11 cellular contexts compared by ENCODE assay signal in the genomic region with DNA sequence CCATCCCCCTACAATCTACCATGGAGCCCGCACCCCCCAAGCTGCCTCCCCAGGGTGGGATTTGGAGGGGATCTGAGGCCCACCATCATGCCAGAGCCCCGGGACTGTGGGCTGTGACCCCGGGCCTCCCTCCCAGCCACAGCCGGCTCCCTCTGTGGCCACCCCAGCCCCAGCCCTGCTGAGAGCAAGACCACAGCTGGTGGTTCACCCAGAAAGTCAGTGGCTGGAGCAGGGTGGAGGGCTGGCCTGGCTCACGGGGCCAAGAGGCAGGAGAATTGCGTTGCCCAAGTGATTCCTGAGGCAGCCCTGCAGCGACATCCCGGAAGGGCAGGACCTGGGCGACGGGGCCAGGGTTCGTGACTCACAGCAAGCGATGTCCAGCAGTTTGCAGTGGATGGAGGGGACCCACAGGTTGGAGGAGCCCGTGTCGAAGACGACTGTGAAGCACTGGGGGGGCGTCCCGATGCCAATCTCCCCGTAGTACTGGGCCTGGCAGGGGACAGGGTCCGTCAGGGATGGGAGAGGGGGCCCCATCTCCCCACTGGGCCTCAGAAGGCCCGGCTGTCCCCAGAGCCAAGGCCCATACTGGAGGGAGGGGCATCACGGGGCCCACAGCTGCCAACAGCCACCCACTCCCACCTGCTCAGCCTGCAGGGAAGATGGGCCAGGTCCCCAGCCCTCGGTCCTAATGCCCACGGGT. TPM values are rescaled to one million over a fixed set of nuclear protein-coding genes. Genes with fewer than 3 reads are reported as not detected.
DNase-seq lines count a peak whose midpoint lies in the region; ATAC-seq and TF ChIP-seq lines count a peak whose summit lies in the region.
"Had no signal": no experiment of that assay in that cellular context is flagged by ENCODE, and none has a peak within 500 bp of the region (broad histone marks: within the 10 kb centered on the region; RNA-seq: fewer than 3 reads in every experiment).

No MANE protein-coding gene starts in this region.

- no peaks in the 10 kb centered on the region for H3K9me3 ChIP-seq in Panc1 (ENCODE audit: control insufficient read depth, insufficient read depth, low read depth, low read length)
- no peaks in the 10 kb centered on the region for H3K9me3 ChIP-seq in ascending aorta
- no peaks in the 10 kb centered on the region for H3K9me3 ChIP-seq in liver (ENCODE audit: control insufficient read depth in 4 of 4, low read length in 3 of 4)
- no peaks in the 10 kb centered on the region for H3K9me3 ChIP-seq in stomach
- H3K9me3 ChIP-seq in smooth muscle cell (replicated peaks; ENCODE audit: low read depth) = no peaks in the 10 kb centered on the region

- POLR2A ChIA-PET in Panc1 (lab: Charles Lee) = no interaction called here

- H3K27me3 ChIP-seq in Panc1 (ENCODE audit: control insufficient read depth, insufficient read depth, low read length) (no peaks in the 10 kb centered on the region), ascending aorta (no peaks in the 10 kb centered on the region), liver (ENCODE audit: control insufficient read depth in 4 of 4, insufficient read depth in 4 of 4, low read length in 3 of 4) (no peaks in the 10 kb centered on the region), stomach (no peaks in the 10 kb centered on the region), smooth muscle cell (ENCODE audit: low read depth) (no peaks in the 10 kb centered on the region)

- H3K4me1 ChIP-seq in Panc1 (ENCODE audit: control insufficient read depth, insufficient read depth, low read length) (peaks cover 80% of the 10 kb centered on the region), ascending aorta (peaks cover 24 to 41% of the 10 kb centered on the region in 2 donors), liver (ENCODE audit: control insufficient read depth in 4 of 4, insufficient read depth in 4 of 4, low read length in 3 of 4) (peaks cover 37 to 81% (median 54%) of the 10 kb centered on the region in 4 donors), stomach (peaks cover 62 to 89% (median 86%) of the 10 kb centered on the region in 4 donors), smooth muscle cell (ENCODE audit: low read depth) (peaks cover 5% of the 10 kb centered on the region)

- H4K20me1 ChIP-seq in smooth muscle cell (ENCODE audit: low read depth) = peaks cover 14% of the 10 kb centered on the region

- no peak overlapping the region for H2AFZ ChIP-seq in smooth muscle cell (ENCODE audit: low read depth)

- H3K36me3 ChIP-seq in Panc1 (ENCODE audit: control insufficient read depth, insufficient read depth, low read length) = 0 out of 2 replicates have a peak, but pooled peaks cover 5% of the 10 kb centered on the region
- peaks cover 52 to 59% of the 10 kb centered on the region in 2 donors for H3K36me3 ChIP-seq in ascending aorta
- peaks cover 0 to 23% (median 14%) of the 10 kb centered on the region in 4 donors for H3K36me3 ChIP-seq in liver (ENCODE audit: control insufficient read depth in 4 of 4, insufficient read depth in 3 of 4, low read depth in 1 of 4, low read length in 3 of 4)
- H3K36me3 ChIP-seq in stomach = peaks cover 32 to 73% (median 72%) of the 10 kb centered on the region in 4 donors
- H3K36me3 ChIP-seq in smooth muscle cell (ENCODE audit: low read depth) = no peaks in the 10 kb centered on the region

- ATAC-seq in Panc1 = no peak

- TF ChIP-seq CTCF in Panc1 (IDR thresholded peaks at IDR 0.05) (no peak), ascending aorta (IDR thresholded peaks at IDR 0.05) (no peak), liver (IDR thresholded peaks at IDR 0.05; ENCODE audit: low read depth, low read length, missing input control) (no peak), stomach (IDR thresholded peaks at IDR 0.05) (no peak), smooth muscle cell (IDR thresholded peaks at IDR 0.05; ENCODE audit: borderline replicate concordance, insufficient read depth, poor library complexity, severe bottlenecking) (no peak)

- 85% methylated on average over 23 of the region's 23 CpGs for WGBS in liver
- 84 to 92% (median 89%) methylated on average over 12 to 23 of the region's 23 CpGs for WGBS in stomach, 5 donors
- WGBS in smooth muscle cell (ENCODE audit: low lambda C conversion rate) = 97% methylated on average over 23 of the region's 23 CpGs

- peaks cover 12% of the 10 kb centered on the region for H3K79me2 ChIP-seq in smooth muscle cell (ENCODE audit: low read depth)

- no peak overlapping the region for H3K4me2 ChIP-seq in smooth muscle cell

- no TSS peak for BruUV-seq in Panc1 (replicated peaks; lab: Mats Ljungman, UMichigan)

- intact Hi-C loops in Panc1 (cut with micrococcal nuclease; ENCODE audit: unreplicated experiment) = no loop called here
- intact Hi-C loops in ascending aorta (cut with DNase I) = no loop called here
- intact Hi-C loops in stomach (cut with DNase I; ENCODE audit: low total_unique reads) = no loop called here

- H3K27ac ChIP-seq in Panc1 (ENCODE audit: low read length) (peak overlapping the region; percentile 94), ascending aorta (peak overlapping the region; percentile 83 to 94), liver (ENCODE audit: low read depth in 1 of 2, low read length in 2 of 2) (peak overlapping the region; percentile 66 to 86), stomach (peak overlapping the region; percentile 12 to 98 (median 95)), smooth muscle cell (ENCODE audit: low read depth) (no peak overlapping the region)

- H3K4me3 ChIP-seq in Panc1 (ENCODE audit: low read depth in 2 of 2, low read length in 2 of 2) (no peak overlapping the region), ascending aorta (peak overlapping the region in 1 of 2 donors; percentile 8), liver (ENCODE audit: low read depth in 1 of 3, low read length in 3 of 3) (no peak overlapping the region), stomach (peak overlapping the region in 2 of 4 donors; percentile 96 to 97), smooth muscle cell (no peak overlapping the region)

- H3F3A ChIP-seq in smooth muscle cell (ENCODE audit: low read depth) = no peaks in the 10 kb centered on the region

- no peak for TF ChIP-seq RAD21 in liver (IDR thresholded peaks at IDR 0.05)

- no peak for TF ChIP-seq POLR2A in stomach (IDR thresholded peaks at IDR 0.05)

- no peak for TF ChIP-seq EP300 in stomach (IDR thresholded peaks at IDR 0.05)

- no peak for DNase-seq in Panc1 (ENCODE audit: low read depth, low spot score)
- no peak for DNase-seq in ascending aorta (ENCODE audit: low spot score in 2 of 2)
- no peak for DNase-seq in stomach
- DNase-seq in stimulated activated naive CD4-positive, alpha-beta T cell (lab: John Stamatoyannopoulos, UW) = no peak
- DNase-seq in kidney tubule cell (ENCODE audit: low spot score) = no peak
- no peak for DNase-seq in smooth muscle cell (lab: John Stamatoyannopoulos, UW; ENCODE audit: unreplicated experiment)
- DNase-seq: NCI-H1048; NCI-H510A; stimulated activated CD4-positive, alpha-beta T cell treated with anti-CD3 and anti-CD28 coated beads, Interleukin-1b, Interleukin-23, amount 100 ng/mL, for 48 hours; stimulated activated naive B cell treated with anti-CD40 and anti-IgM and Interleukin-4, amounts not matched to agents 10 μg/mL and 1 μg/mL and 100 μg/mL, for 72 hours had no signal

- CTCF ChIA-PET in Panc1 (lab: Charles Lee) = no interaction called here

- in situ Hi-C loops in Panc1 (cut with HindIII; ENCODE audit: low pct_unique_long_range_greater_than_20kb, low sequenced_read_pairs) = no loop called here

- H3K9ac ChIP-seq in liver (ENCODE audit: low read depth in 1 of 2, low read length in 2 of 2) (peak overlapping the region in 1 of 2 donors; percentile 20), smooth muscle cell (ENCODE audit: low read depth) (no peak overlapping the region)

TF ChIP-seq in liver, 16 proteins besides CTCF, POLR2A, EP300 and RAD21 (continues in another document):
- TF ChIP-seq NR2F2 (IDR thresholded peaks at IDR 0.05) = no peak
- TF ChIP-seq GABPA (IDR thresholded peaks at IDR 0.05 in 1 of 2, conservative IDR thresholded peaks at IDR 0.05 in 1 of 2) = no peak
- TF ChIP-seq, protein P1, sequence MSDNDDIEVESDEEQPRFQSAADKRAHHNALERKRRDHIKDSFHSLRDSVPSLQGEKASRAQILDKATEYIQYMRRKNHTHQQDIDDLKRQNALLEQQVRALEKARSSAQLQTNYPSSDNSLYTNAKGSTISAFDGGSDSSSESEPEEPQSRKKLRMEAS (IDR thresholded peaks at IDR 0.05) = no peak
- TF ChIP-seq HNF4A (conservative IDR thresholded peaks at IDR 0.05) = no peak
- TF ChIP-seq, protein P2, sequence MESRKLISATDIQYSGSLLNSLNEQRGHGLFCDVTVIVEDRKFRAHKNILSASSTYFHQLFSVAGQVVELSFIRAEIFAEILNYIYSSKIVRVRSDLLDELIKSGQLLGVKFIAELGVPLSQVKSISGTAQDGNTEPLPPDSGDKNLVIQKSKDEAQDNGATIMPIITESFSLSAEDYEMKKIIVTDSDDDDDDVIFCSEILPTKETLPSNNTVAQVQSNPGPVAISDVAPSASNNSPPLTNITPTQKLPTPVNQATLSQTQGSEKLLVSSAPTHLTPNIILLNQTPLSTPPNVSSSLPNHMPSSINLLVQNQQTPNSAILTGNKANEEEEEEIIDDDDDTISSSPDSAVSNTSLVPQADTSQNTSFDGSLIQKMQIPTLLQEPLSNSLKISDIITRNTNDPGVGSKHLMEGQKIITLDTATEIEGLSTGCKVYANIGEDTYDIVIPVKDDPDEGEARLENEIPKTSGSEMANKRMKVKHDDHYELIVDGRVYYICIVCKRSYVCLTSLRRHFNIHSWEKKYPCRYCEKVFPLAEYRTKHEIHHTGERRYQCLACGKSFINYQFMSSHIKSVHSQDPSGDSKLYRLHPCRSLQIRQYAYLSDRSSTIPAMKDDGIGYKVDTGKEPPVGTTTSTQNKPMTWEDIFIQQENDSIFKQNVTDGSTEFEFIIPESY (IDR thresholded peaks at IDR 0.05) = no peak
- TF ChIP-seq, protein P3, sequence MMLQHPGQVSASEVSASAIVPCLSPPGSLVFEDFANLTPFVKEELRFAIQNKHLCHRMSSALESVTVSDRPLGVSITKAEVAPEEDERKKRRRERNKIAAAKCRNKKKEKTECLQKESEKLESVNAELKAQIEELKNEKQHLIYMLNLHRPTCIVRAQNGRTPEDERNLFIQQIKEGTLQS (IDR thresholded peaks at IDR 0.05) = no peak
- no peak for TF ChIP-seq YY1 (IDR thresholded peaks at IDR 0.05)

RNA-seq across cellular contexts. Expression of a gene that starts 4.4 kb away (rescaled TPM):
- total RNA-seq in Panc1 (2021; ENCODE audit: unreplicated experiment) (1,813 TPM), ascending aorta (777 TPM), liver (100 to 1,000 TPM; 310 to 374 TPM), stomach (100 to 1,000 TPM; 115 to 590 (median 210) TPM), smooth muscle cell (101 and 123 TPM in 2 replicates)
- polyA plus RNA-seq in Panc1 (2012; ENCODE audit: insufficient read length) = 2,493 TPM
- polyA plus RNA-seq in liver (100 to 1,000 TPM; 731 to 814 TPM), stomach (100 to 1,000 TPM; 173 to 538 (median 529) TPM), smooth muscle cell (301 and 310 TPM in 2 replicates)

RNA-seq across cellular contexts. Expression of a gene that starts 8.9 kb away (rescaled TPM):
- 18.0 TPM for total RNA-seq in Panc1 (2021; ENCODE audit: unreplicated experiment)
- polyA plus RNA-seq in Panc1 (2012; ENCODE audit: insufficient read length) = 8.0 TPM
- total RNA-seq in ascending aorta = 2.9 TPM
- total RNA-seq in liver = 1 to 10 TPM in 1 of 2 donors, under 1 TPM in 1; 0.65 to 8.5 TPM
- 1 to 10 TPM in 1 of 2 donors, under 1 TPM in 1; 0.14 to 2.9 TPM for polyA plus RNA-seq in liver
- under 1 TPM in 1 of 5 donors, not detected in 4; 0.72 TPM for total RNA-seq in stomach
- 1 to 10 TPM in 1 of 3 donors, under 1 TPM in 2; 0.19 to 1.1 (median 0.95) TPM for polyA plus RNA-seq in stomach
- total RNA-seq in smooth muscle cell = 0.49 and 2.5 TPM in 2 replicates
- 2.2 and 4.2 TPM in 2 replicates for polyA plus RNA-seq in smooth muscle cell
